ENCODE assay signal across 8 cellular contexts in genomic region chr2:240432820-240433801, GRCh38. TPM values are rescaled to one million over a fixed set of nuclear protein-coding genes. Genes with fewer than 3 reads are reported as not detected.
DNase-seq lines count a peak whose midpoint lies in the region; ATAC-seq and TF ChIP-seq lines count a peak whose summit lies in the region.

No MANE protein-coding gene starts in this region.

- ATAC-seq in HG02884 (IDR thresholded peaks at IDR 0.05; ENCODE audit: unreplicated experiment) (no peak), GM18502 (IDR thresholded peaks at IDR 0.05; ENCODE audit: poor library complexity, unreplicated experiment) (no peak)

- no peak for TF ChIP-seq CTCF in stomach (IDR thresholded peaks at IDR 0.05)

- WGBS in stomach, 5 donors: 74 to 86% (median 84%) methylated on average over 22 to 34 of the region's 34 CpGs

- intact Hi-C loops in activated T-helper 2 cell treated with anti-CD3 and anti-CD28 coated beads, Interferon-gamma antibody, Interleukin-2, Interleukin-4, amounts not matched to agents 10 μg/mL and 5 μg/mL and 100 μg/mL, durations not matched to agents 14 hours and 24 hours and 36 hours (cut with micrococcal nuclease): loop anchor here (10.0 kb wide), 2 partner anchors 48 to 128 kb away; no protein-coding TSS in a partner anchor
- intact Hi-C loops in stomach (cut with DNase I; ENCODE audit: low total_unique reads): no loop called here

- DNase-seq in NCI-H748 (lab: John Stamatoyannopoulos, UW; ENCODE audit: unreplicated experiment) (peak; percentile 27), NCI-H748 treated with DMSO at 0.1 percent for 48 hours (lab: John Stamatoyannopoulos, UW) (no peak), immature natural killer cell (no peak), stomach (peak; percentile 22), occipital lobe (lab: John Stamatoyannopoulos, UW) (no peak)
- no peak for DNase-seq in activated T-helper 2 cell treated with anti-CD3 and anti-CD28 coated beads, Interferon-gamma antibody, Interleukin-2, Interleukin-4, amounts not matched to agents 10 μg/mL and 5 μg/mL and 100 μg/mL, durations not matched to agents 14 hours and 24 hours and 36 hours (ENCODE audit: low spot score)

- H3K27me3 ChIP-seq in stomach: peaks cover 0 to 49% (median 19%) of the 10 kb centered on the region in 3 donors

- peak overlapping the region in 3 of 5 donors; percentile 27 to 97 (median 96) for H3K27ac ChIP-seq in stomach

- H3K9me3 Mint-ChIP-seq in activated T-helper 2 cell treated with anti-CD3 and anti-CD28 coated beads, Interferon-gamma antibody, Interleukin-2, Interleukin-4, amounts not matched to agents 10 μg/mL and 5 μg/mL and 100 μg/mL, durations not matched to agents 14 hours and 24 hours and 36 hours: no peaks in the 10 kb centered on the region
- H3K9me3 Mint-ChIP-seq in immature natural killer cell: no peaks in the 10 kb centered on the region

- no peaks in the 10 kb centered on the region for H3K36me3 ChIP-seq in stomach

- no peak for TF ChIP-seq EP300 in stomach (IDR thresholded peaks at IDR 0.05)

- peaks cover 31 to 35% (median 33%) of the 10 kb centered on the region in 4 donors for H3K4me1 ChIP-seq in stomach

- TF ChIP-seq POLR2A in stomach (IDR thresholded peaks at IDR 0.05): no peak

- no peak overlapping the region for H3K4me3 ChIP-seq in stomach

- H3K9me3 ChIP-seq in stomach: no peaks in the 10 kb centered on the region

- peak overlapping the region; percentile 37 for H3K4me3 Mint-ChIP-seq in activated T-helper 2 cell treated with anti-CD3 and anti-CD28 coated beads, Interferon-gamma antibody, Interleukin-2, Interleukin-4, amounts not matched to agents 10 μg/mL and 5 μg/mL and 100 μg/mL, durations not matched to agents 14 hours and 24 hours and 36 hours (ENCODE audit: low read depth)
- H3K4me3 Mint-ChIP-seq in immature natural killer cell: peak overlapping the region in 3 of 5 donors; percentile 54 to 86 (median 55)

- no peak overlapping the region for H3K27ac Mint-ChIP-seq in activated T-helper 2 cell treated with anti-CD3 and anti-CD28 coated beads, Interferon-gamma antibody, Interleukin-2, Interleukin-4, amounts not matched to agents 10 μg/mL and 5 μg/mL and 100 μg/mL, durations not matched to agents 14 hours and 24 hours and 36 hours
- no peak overlapping the region for H3K27ac Mint-ChIP-seq in immature natural killer cell

- H3K4me1 Mint-ChIP-seq in activated T-helper 2 cell treated with anti-CD3 and anti-CD28 coated beads, Interferon-gamma antibody, Interleukin-2, Interleukin-4, amounts not matched to agents 10 μg/mL and 5 μg/mL and 100 μg/mL, durations not matched to agents 14 hours and 24 hours and 36 hours (ENCODE audit: low read depth): peaks cover 19% of the 10 kb centered on the region
- H3K4me1 Mint-ChIP-seq in immature natural killer cell: peaks cover 5 to 7% of the 10 kb centered on the region in 2 donors

- no peaks in the 10 kb centered on the region for H3K36me3 Mint-ChIP-seq in activated T-helper 2 cell treated with anti-CD3 and anti-CD28 coated beads, Interferon-gamma antibody, Interleukin-2, Interleukin-4, amounts not matched to agents 10 μg/mL and 5 μg/mL and 100 μg/mL, durations not matched to agents 14 hours and 24 hours and 36 hours (ENCODE audit: low read depth)
- no peaks in the 10 kb centered on the region for H3K36me3 Mint-ChIP-seq in immature natural killer cell

- H3K27me3 Mint-ChIP-seq in activated T-helper 2 cell treated with anti-CD3 and anti-CD28 coated beads, Interferon-gamma antibody, Interleukin-2, Interleukin-4, amounts not matched to agents 10 μg/mL and 5 μg/mL and 100 μg/mL, durations not matched to agents 14 hours and 24 hours and 36 hours (ENCODE audit: low read depth): peaks cover 15% of the 10 kb centered on the region
- peaks cover 0 to 12% (median 9%) of the 10 kb centered on the region in 3 donors for H3K27me3 Mint-ChIP-seq in immature natural killer cell (ENCODE audit: low read depth in 3 of 3)

RNA-seq across cellular contexts. Expression of gene GPC1, which starts 2.4 kb away (rescaled TPM):
- total RNA-seq in activated T-helper 2 cell treated with anti-CD3 and anti-CD28 coated beads, Interferon-gamma antibody, Interleukin-2, Interleukin-4, amounts not matched to agents 10 μg/mL and 5 μg/mL and 100 μg/mL, durations not matched to agents 14 hours and 24 hours and 36 hours: 21.9 and 25.6 TPM in 2 replicates
- polyA plus RNA-seq in immature natural killer cell (not detected), stomach (10 to 100 TPM in 2 of 3 donors, 1 to 10 TPM in 1; 6.3 to 40.1 (median 14.0) TPM)
- total RNA-seq in stomach (100 to 1,000 TPM in 1 of 5 donors, 10 to 100 TPM in 4; 11.7 to 117 (median 28.8) TPM), occipital lobe (37.3 TPM)

Comparison
In these comparisons a context has a peak if more than half of its experiments do, and no peak if none do; other contexts are left out.
1. DNase-seq: peak in NCI-H748 (single experiment) and stomach (single experiment); none in NCI-H748 treated with DMSO at 0.1 percent for 48 hours (single experiment), activated T-helper 2 cell treated with anti-CD3 and anti-CD28 coated beads, Interferon-gamma antibody, Interleukin-2, Interleukin-4, amounts not matched to agents 10 μg/mL and 5 μg/mL and 100 μg/mL, durations not matched to agents 14 hours and 24 hours and 36 hours (single experiment), immature natural killer cell (0 of 3) and occipital lobe (single experiment).